Comparison of ENCODE assay signal across 8 cellular contexts in genomic region chr4:69830529-69831269, GRCh38. TPM values are rescaled to one million over a fixed set of nuclear protein-coding genes. Genes with fewer than 3 reads are reported as not detected.
DNase-seq lines count a peak whose midpoint lies in the region; ATAC-seq, FAIRE-seq and TF ChIP-seq lines count a peak whose summit lies in the region.
"Had no signal": no experiment of that assay in that cellular context is flagged by ENCODE, and none has a peak within 500 bp of the region (broad histone marks: within the 10 kb centered on the region; RNA-seq: fewer than 3 reads in every experiment).

No MANE protein-coding gene starts in this region.

- TF ChIP-seq CTCF in LNCaP clone FGC (IDR thresholded peaks at IDR 0.05; ENCODE audit: control insufficient read depth, extremely low read depth, insufficient read depth) = peak; percentile 32
- TF ChIP-seq CTCF in bronchial epithelial cell (IDR thresholded peaks at IDR 0.05; ENCODE audit: insufficient read depth, low read length, severe bottlenecking) = peak; percentile 4
- TF ChIP-seq CTCF in neutrophil (IDR thresholded peaks at IDR 0.05) = no peak

- DNase-seq in LNCaP clone FGC (ENCODE audit: low read depth) (peak; percentile 94), bronchial epithelial cell (ENCODE audit: low read depth) (peak; percentile 66), cerebellar nuclear complex (lab: John Stamatoyannopoulos, UW) (no peak), urothelium cell line (ENCODE audit: low spot score) (no peak), epidermal melanocyte (ENCODE audit: insufficient read length, low spot score) (no peak)

- ATAC-seq in GM19395 (IDR thresholded peaks at IDR 0.05; ENCODE audit: unreplicated experiment) = peak; percentile 45

- no peaks in the 10 kb centered on the region for H3K36me3 ChIP-seq in bronchial epithelial cell (ENCODE audit: control insufficient read depth, insufficient read depth, low read length)
- H3K36me3 ChIP-seq in neutrophil = no peaks in the 10 kb centered on the region
- H3K36me3 ChIP-seq: thoracic aorta had no signal

- FAIRE-seq in bronchial epithelial cell (lab: Jason Lieb, UNC) (peak; percentile 13), urothelium cell line (lab: Jason Lieb, UNC) (no peak)

- H3K4me1 ChIP-seq in neutrophil (ENCODE audit: control insufficient read depth in 1 of 2, insufficient read depth in 1 of 2, low read depth in 1 of 2, low read length in 1 of 2) = peaks cover 31 to 42% of the 10 kb centered on the region in 2 experiments

- H3K27me3 ChIP-seq in bronchial epithelial cell (ENCODE audit: control insufficient read depth, insufficient read depth, low read length) (no peaks in the 10 kb centered on the region), neutrophil (no peaks in the 10 kb centered on the region)

- H3K27ac ChIP-seq in neutrophil = peak overlapping the region; percentile 98
- H3K27ac ChIP-seq: thoracic aorta had no signal

- no peaks in the 10 kb centered on the region for H3K9me3 ChIP-seq in neutrophil
- H3K9me3 ChIP-seq: thoracic aorta had no signal

- peak overlapping the region; percentile 2 for H3K4me3 ChIP-seq in LNCaP clone FGC (ENCODE audit: low read depth, low read length)
- H3K4me3 ChIP-seq in bronchial epithelial cell (ENCODE audit: low read depth, low read length) = no peak overlapping the region
- peak overlapping the region; percentile 64 to 73 for H3K4me3 ChIP-seq in neutrophil (ENCODE audit: low read depth in 1 of 2, low read length in 1 of 2)
- H3K4me3 ChIP-seq: thoracic aorta had no signal

RNA-seq across cellular contexts. Expression of gene SULT1E1, which starts 29.2 kb away (rescaled TPM):
- 1.1 and 5.5 TPM in 2 replicates for total RNA-seq in bronchial epithelial cell

Comparison
In these comparisons a context has a peak if more than half of its experiments do, and no peak if none do; other contexts are left out.
1. DNase-seq: peak in LNCaP clone FGC (single experiment) and bronchial epithelial cell (single experiment); none in cerebellar nuclear complex (0 of 2), urothelium cell line (single experiment) and epidermal melanocyte (single experiment).